In genomic region chr6:52403627-52404026, GRCh38 we compare ENCODE assay signal across 1 cellular context.
TF ChIP-seq lines count a peak whose summit lies in the region.

No MANE protein-coding gene starts in this region.

TF ChIP-seq in SK-N-SH, 30 proteins besides CTCF, POLR2A, EP300 and RAD21 (continued from another document):
- TF ChIP-seq ZBTB33 (IDR thresholded peaks at IDR 0.05; ENCODE audit: borderline replicate concordance, low read depth): no peak
